In genomic region chr2:64523667-64524603, GRCh38 we compare ENCODE assay signal across 1 cellular context.
TF ChIP-seq lines count a peak whose summit lies in the region.

TSS of gene AFTPH (plus strand) at chr2:64524328. CDS start at chr2:64551475, 27,147 bp downstream.

TF ChIP-seq in HepG2, 621 proteins besides CTCF, POLR2A, EP300 and RAD21 (continued from another document and continues in another):
- TF ChIP-seq HOMEZ (CRISPR knock-in tag; IDR thresholded peaks at IDR 0.05; ENCODE audit: low read depth) (peak; percentile 91), GRHL1 (CRISPR knock-in tag; conservative IDR thresholded peaks at IDR 0.05) (no peak), ELK4 (CRISPR knock-in tag; IDR thresholded peaks at IDR 0.05; ENCODE audit: borderline replicate concordance) (0 out of 2 replicates have a peak, but pooled peaks have one; percentile 34), ZNF674 (CRISPR knock-in tag; IDR thresholded peaks at IDR 0.05; ENCODE audit: low read depth) (no peak), PHF5A (CRISPR knock-in tag; IDR thresholded peaks at IDR 0.05; ENCODE audit: low read depth, unreplicated experiment) (peak; percentile 89), ETV6 (CRISPR knock-in tag; conservative IDR thresholded peaks at IDR 0.05) (no peak), ZBTB49 (CRISPR knock-in tag; IDR thresholded peaks at IDR 0.05; ENCODE audit: borderline replicate concordance) (no peak), AGO1 (IDR thresholded peaks at IDR 0.05; ENCODE audit: low read depth, low read length, poor library complexity, severe bottlenecking) (no peak), ELF1 (CRISPR knock-in tag; IDR thresholded peaks at IDR 0.05) (peak; percentile 88), MYPOP (CRISPR knock-in tag; IDR thresholded peaks at IDR 0.05) (no peak), JUNB (CRISPR knock-in tag; IDR thresholded peaks at IDR 0.05; ENCODE audit: borderline replicate concordance) (no peak), RFX3 (CRISPR knock-in tag; IDR thresholded peaks at IDR 0.05) (no peak), FOXM1 (CRISPR knock-in tag; IDR thresholded peaks at IDR 0.05) (no peak), MXD3 (CRISPR knock-in tag; IDR thresholded peaks at IDR 0.05) (0 out of 2 replicates have a peak, but pooled peaks have one; percentile 56), HNRNPUL1 (IDR thresholded peaks at IDR 0.05; ENCODE audit: low read depth, low read length) (peak; percentile 58; the same call in 1 of the 2 replicates), ZMYM2 (CRISPR knock-in tag; IDR thresholded peaks at IDR 0.05) (no peak), ZBTB21 (CRISPR knock-in tag; IDR thresholded peaks at IDR 0.05) (no peak), SNRNP70 (IDR thresholded peaks at IDR 0.05; ENCODE audit: low read depth, low read length) (no peak), SNAI1 (CRISPR knock-in tag; IDR thresholded peaks at IDR 0.05; ENCODE audit: borderline replicate concordance) (peak; percentile 78; the same call in 1 of the 2 replicates), SRSF1 (optimal IDR thresholded peaks at IDR 0.05; ENCODE audit: low read depth, low read length) (peak; percentile 93), ZNF44 (CRISPR knock-in tag; IDR thresholded peaks at IDR 0.05) (no peak), YEATS2 (CRISPR knock-in tag; IDR thresholded peaks at IDR 0.05; ENCODE audit: borderline replicate concordance) (peak; percentile 95; the same call in 1 of the 2 replicates), ZNF205 (CRISPR knock-in tag; IDR thresholded peaks at IDR 0.05) (0 out of 2 replicates have a peak, but pooled peaks have one; percentile 51), SP4 (CRISPR knock-in tag; IDR thresholded peaks at IDR 0.05) (no peak), ZNF580 (CRISPR knock-in tag; IDR thresholded peaks at IDR 0.05; ENCODE audit: borderline replicate concordance, low read depth) (peak; percentile 81; the same call in 1 of the 2 replicates), ZNF562 (CRISPR knock-in tag; IDR thresholded peaks at IDR 0.05; ENCODE audit: borderline replicate concordance) (no peak), ZNF644 (CRISPR knock-in tag; IDR thresholded peaks at IDR 0.05; ENCODE audit: low read depth) (0 out of 2 replicates have a peak, but pooled peaks have one; percentile 5), ASH2L (IDR thresholded peaks at IDR 0.05; ENCODE audit: insufficient read length, low read depth, low read length) (peak; percentile 96), PREB (CRISPR knock-in tag; IDR thresholded peaks at IDR 0.05) (no peak), HCFC1 (IDR thresholded peaks at IDR 0.05; ENCODE audit: low read depth, low read length) (peak; percentile 78), ZNF296 (CRISPR knock-in tag; conservative IDR thresholded peaks at IDR 0.05) (no peak), BORCS8-MEF2B (CRISPR knock-in tag; IDR thresholded peaks at IDR 0.05) (peak; percentile 56; the same call in 1 of the 2 replicates), MED8 (CRISPR knock-in tag; IDR thresholded peaks at IDR 0.05; ENCODE audit: insufficient replicate concordance) (no peak), JUND (CRISPR knock-in tag; IDR thresholded peaks at IDR 0.05) (no peak; the same call in 1 of the 2 replicates), ZNF704 (CRISPR knock-in tag; IDR thresholded peaks at IDR 0.05; ENCODE audit: borderline replicate concordance) (peak; percentile 43; the same call in 1 of the 2 replicates), ZNF362 (CRISPR knock-in tag; IDR thresholded peaks at IDR 0.05; ENCODE audit: borderline replicate concordance) (no peak; the same call in 1 of the 2 replicates), ELF4 (CRISPR knock-in tag; IDR thresholded peaks at IDR 0.05; ENCODE audit: borderline replicate concordance) (0 out of 2 replicates have a peak, but pooled peaks have one; percentile 69), ZNF281 (CRISPR knock-in tag; IDR thresholded peaks at IDR 0.05; ENCODE audit: borderline replicate concordance) (peak; percentile 93), NR2C2 (CRISPR knock-in tag; IDR thresholded peaks at IDR 0.05; ENCODE audit: borderline replicate concordance) (peak; percentile 93), KAT8 (CRISPR knock-in tag; IDR thresholded peaks at IDR 0.05) (peak; percentile 87), CREM (IDR thresholded peaks at IDR 0.05) (peak; percentile 97), CREM (CRISPR knock-in tag; IDR thresholded peaks at IDR 0.05) (no peak), SOX5 (CRISPR knock-in tag; IDR thresholded peaks at IDR 0.05; ENCODE audit: borderline replicate concordance) (no peak), SAP130 (CRISPR knock-in tag; IDR thresholded peaks at IDR 0.05; ENCODE audit: low read depth) (peak; percentile 93), ZNF747 (CRISPR knock-in tag; IDR thresholded peaks at IDR 0.05; ENCODE audit: borderline replicate concordance) (peak; percentile 24; the same call in 1 of the 2 replicates), CHD4 (IDR thresholded peaks at IDR 0.05; ENCODE audit: borderline replicate concordance, low read length) (no peak), ZNF713 (CRISPR knock-in tag; IDR thresholded peaks at IDR 0.05) (no peak)
